ENCODE assay signal across 1 cellular context in the genomic region with DNA sequence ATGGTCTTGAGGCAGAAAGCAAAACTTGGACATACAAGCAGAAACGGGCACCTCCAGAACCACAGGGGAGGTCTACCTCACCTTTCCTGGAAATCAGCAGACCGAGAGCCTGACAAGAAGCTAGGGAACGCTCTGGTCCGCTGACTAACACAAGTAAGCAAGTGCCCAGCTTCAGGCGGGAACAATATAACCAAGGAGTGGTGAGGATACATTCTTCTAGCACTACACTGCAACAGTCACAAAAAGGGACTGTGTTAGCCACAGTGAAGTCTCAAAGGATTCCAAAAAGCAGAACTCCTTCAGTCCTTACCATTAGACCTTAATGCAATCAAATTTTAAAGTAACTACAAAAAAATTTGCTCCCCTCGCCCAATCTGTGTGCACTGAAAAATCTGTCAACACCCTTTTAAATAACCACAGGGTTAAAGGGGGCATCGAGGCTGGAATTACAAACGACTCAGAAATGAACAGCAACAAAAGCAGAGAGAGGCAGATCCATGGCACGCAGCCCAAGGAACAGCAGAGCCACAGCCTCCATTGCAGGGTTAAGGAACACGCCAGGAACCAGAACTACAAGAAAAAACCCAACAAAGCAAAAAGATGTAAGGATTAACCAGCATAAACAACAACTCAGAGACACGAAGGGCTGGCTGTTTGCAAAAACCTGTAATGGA.
TF ChIP-seq lines count a peak whose summit lies in the region.

No MANE protein-coding gene starts in this region.

TF ChIP-seq in K562, 482 proteins besides CTCF, POLR2A, EP300 and RAD21:
- TF ChIP-seq ZNF764 (CRISPR knock-in tag; IDR thresholded peaks at IDR 0.05; ENCODE audit: low read depth) (no peak), ZBTB33 (CRISPR knock-in tag; IDR thresholded peaks at IDR 0.05) (no peak), GMEB1 (CRISPR knock-in tag; IDR thresholded peaks at IDR 0.05) (no peak), ILK (tag; IDR thresholded peaks at IDR 0.05; ENCODE audit: borderline replicate concordance, low read depth) (no peak), FOXJ3 (CRISPR knock-in tag; IDR thresholded peaks at IDR 0.05) (no peak), POLR2H (tag; IDR thresholded peaks at IDR 0.05; ENCODE audit: low read depth) (no peak), TCF7L2 (IDR thresholded peaks at IDR 0.05; ENCODE audit: low read depth, low read length) (no peak), TEAD1 (CRISPR knock-in tag; IDR thresholded peaks at IDR 0.05) (no peak), ZNF589 (CRISPR knock-in tag; IDR thresholded peaks at IDR 0.05; ENCODE audit: low read depth) (no peak), HNRNPK (IDR thresholded peaks at IDR 0.05; ENCODE audit: low read depth, low read length, poor library complexity, severe bottlenecking) (no peak), ZNF23 (CRISPR knock-in tag; IDR thresholded peaks at IDR 0.05) (no peak), ZNF57 (CRISPR knock-in tag; IDR thresholded peaks at IDR 0.05) (no peak), HNRNPL (IDR thresholded peaks at IDR 0.05; ENCODE audit: low read depth, low read length) (no peak), ZNF146 (CRISPR knock-in tag; IDR thresholded peaks at IDR 0.05; ENCODE audit: unreplicated experiment) (no peak)
- TF ChIP-seq, protein P1, sequence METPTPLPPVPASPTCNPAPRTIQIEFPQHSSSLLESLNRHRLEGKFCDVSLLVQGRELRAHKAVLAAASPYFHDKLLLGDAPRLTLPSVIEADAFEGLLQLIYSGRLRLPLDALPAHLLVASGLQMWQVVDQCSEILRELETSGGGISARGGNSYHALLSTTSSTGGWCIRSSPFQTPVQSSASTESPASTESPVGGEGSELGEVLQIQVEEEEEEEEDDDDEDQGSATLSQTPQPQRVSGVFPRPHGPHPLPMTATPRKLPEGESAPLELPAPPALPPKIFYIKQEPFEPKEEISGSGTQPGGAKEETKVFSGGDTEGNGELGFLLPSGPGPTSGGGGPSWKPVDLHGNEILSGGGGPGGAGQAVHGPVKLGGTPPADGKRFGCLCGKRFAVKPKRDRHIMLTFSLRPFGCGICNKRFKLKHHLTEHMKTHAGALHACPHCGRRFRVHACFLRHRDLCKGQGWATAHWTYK (CRISPR knock-in tag; IDR thresholded peaks at IDR 0.05): no peak
- TF ChIP-seq, protein P2, sequence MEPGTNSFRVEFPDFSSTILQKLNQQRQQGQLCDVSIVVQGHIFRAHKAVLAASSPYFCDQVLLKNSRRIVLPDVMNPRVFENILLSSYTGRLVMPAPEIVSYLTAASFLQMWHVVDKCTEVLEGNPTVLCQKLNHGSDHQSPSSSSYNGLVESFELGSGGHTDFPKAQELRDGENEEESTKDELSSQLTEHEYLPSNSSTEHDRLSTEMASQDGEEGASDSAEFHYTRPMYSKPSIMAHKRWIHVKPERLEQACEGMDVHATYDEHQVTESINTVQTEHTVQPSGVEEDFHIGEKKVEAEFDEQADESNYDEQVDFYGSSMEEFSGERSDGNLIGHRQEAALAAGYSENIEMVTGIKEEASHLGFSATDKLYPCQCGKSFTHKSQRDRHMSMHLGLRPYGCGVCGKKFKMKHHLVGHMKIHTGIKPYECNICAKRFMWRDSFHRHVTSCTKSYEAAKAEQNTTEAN (CRISPR knock-in tag; IDR thresholded peaks at IDR 0.05): no peak
- TF ChIP-seq, protein P3, sequence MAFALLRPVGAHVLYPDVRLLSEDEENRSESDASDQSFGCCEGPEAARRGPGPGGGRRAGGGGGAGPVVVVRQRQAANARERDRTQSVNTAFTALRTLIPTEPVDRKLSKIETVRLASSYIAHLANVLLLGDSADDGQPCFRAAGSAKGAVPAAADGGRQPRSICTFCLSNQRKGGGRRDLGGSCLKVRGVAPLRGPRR (CRISPR knock-in tag; IDR thresholded peaks at IDR 0.05): no peak
TF ChIP-seq in K562: peak in this region for 0.
